Comparison of ENCODE assay signal across 13 cellular contexts in the genomic region with DNA sequence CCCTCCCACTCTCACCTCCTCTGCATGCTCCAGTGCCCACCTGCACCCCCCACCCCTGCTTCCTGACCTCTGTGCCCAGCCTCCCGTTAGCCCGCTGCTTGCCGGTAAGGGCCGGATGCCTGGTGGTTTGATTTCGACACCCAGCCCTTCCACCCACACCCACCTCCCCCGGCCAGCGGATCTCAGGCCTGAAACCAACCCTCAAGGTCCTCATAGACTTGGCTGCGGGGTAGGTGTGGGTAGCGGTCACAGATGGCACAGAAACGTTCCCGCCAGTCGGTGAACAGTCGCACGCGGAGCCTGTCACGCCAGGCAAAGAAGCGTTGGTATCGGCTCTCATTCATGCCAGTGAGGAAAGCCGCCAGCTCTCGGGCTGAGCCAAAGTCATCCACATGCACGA. TPM values are rescaled to one million over a fixed set of nuclear protein-coding genes. Genes with fewer than 3 reads are reported as not detected.
DNase-seq lines count a peak whose midpoint lies in the region; ATAC-seq lines count a peak whose summit lies in the region.
"Had no signal": no experiment of that assay in that cellular context is flagged by ENCODE, and none has a peak within 500 bp of the region (broad histone marks: within the 10 kb centered on the region; RNA-seq: fewer than 3 reads in every experiment).

No MANE protein-coding gene starts in this region.

- ATAC-seq in T-helper 17 cell: no peak
- no peak for ATAC-seq in HG03025 (IDR thresholded peaks at IDR 0.05; ENCODE audit: low FRiP score, unreplicated experiment)
- no peak for ATAC-seq in HG03159 (IDR thresholded peaks at IDR 0.05; ENCODE audit: unreplicated experiment)
- ATAC-seq: K562, right lobe of liver had no signal

- no peaks in the 10 kb centered on the region for H3K27me3 Mint-ChIP-seq in T-helper 17 cell

- H3K27ac Mint-ChIP-seq in T-helper 17 cell: peak overlapping the region; percentile 87

- peaks cover 43% of the 10 kb centered on the region for H3K4me1 Mint-ChIP-seq in T-helper 17 cell

- H3K36me3 Mint-ChIP-seq in T-helper 17 cell (ENCODE audit: low read depth): no peaks in the 10 kb centered on the region

- in situ Hi-C loops in KBM-7 (cut with MboI; ENCODE audit: low pct_unique_long_range_greater_than_20kb, low sequenced_read_pairs) (no loop called here), ACHN (cut with HindIII; ENCODE audit: low pct_ligation_motif_present, low pct_unique_long_range_greater_than_20kb, low sequenced_read_pairs) (no loop called here)

- no peaks in the 10 kb centered on the region for H3K9me3 ChIP-seq in T-helper 17 cell (ENCODE audit: control insufficient read depth, low read length, poor library complexity, severe bottlenecking)
- H3K9me3 ChIP-seq: HAP-1, right lobe of liver had no signal

- peak overlapping the region; percentile 94 for H3K4me3 Mint-ChIP-seq in T-helper 17 cell

- DNase-seq in KBM-7 (peak; percentile 96), T-helper 17 cell (no peak), amniotic epithelial cell (ENCODE audit: low read depth) (peak; percentile 53), ACHN (no peak), mucosa of gallbladder (ENCODE audit: low spot score) (no peak)
- peak; percentile 40 to 44 for DNase-seq in stimulated activated CD8-positive, alpha-beta memory T cell treated with anti-CD3 and anti-CD28 coated beads, Interleukin-2, amount 100 ng/mL, for 48 hours (ENCODE audit: low read depth in 2 of 2)
- DNase-seq: kidney glomerular epithelial cell had no signal

RNA-seq across cellular contexts. Expression of gene FUT7, which starts 1.4 kb away (rescaled TPM):
- total RNA-seq in T-helper 17 cell (10 to 100 TPM in 1 of 2 donors, 1 to 10 TPM in 1; 7.7 to 10.6 TPM), mucosa of gallbladder (0.26 TPM)
- total RNA-seq: K562 had no signal

RNA-seq across cellular contexts. Expression of gene ABCA2, which starts 2.5 kb away (rescaled TPM):
- total RNA-seq in T-helper 17 cell (100 to 1,000 TPM; 120 to 131 TPM), mucosa of gallbladder (298 TPM)

RNA-seq across cellular contexts. Expression of gene NPDC1, which starts 15.4 kb away (rescaled TPM):
- 100 to 1,000 TPM; 139 to 202 TPM for total RNA-seq in T-helper 17 cell
- 376 TPM for total RNA-seq in mucosa of gallbladder

RNA-seq across cellular contexts. Expression of gene ENTPD2, which starts 23.3 kb away (rescaled TPM):
- total RNA-seq in T-helper 17 cell (under 1 TPM in 1 of 2 donors, not detected in 1; 0.20 TPM), mucosa of gallbladder (41.1 TPM)
- total RNA-seq: subcutaneous adipose tissue had no signal

RNA-seq across cellular contexts. Expression of gene CLIC3, which starts 34.2 kb away (rescaled TPM):
- total RNA-seq in T-helper 17 cell (1 to 10 TPM; 1.9 to 2.1 TPM), mucosa of gallbladder (2.2 TPM)

Comparison
In these comparisons a context has a peak if more than half of its experiments do, and no peak if none do; other contexts are left out.
1. DNase-seq: peak in KBM-7 (single experiment), amniotic epithelial cell (single experiment) and stimulated activated CD8-positive, alpha-beta memory T cell treated with anti-CD3 and anti-CD28 coated beads, Interleukin-2, amount 100 ng/mL, for 48 hours (2 of 2); none in T-helper 17 cell (0 of 3), ACHN (single experiment) and mucosa of gallbladder (single experiment).